Comparison of ENCODE assay signal across 9 cellular contexts in genomic region chr4:85147481-85148076, GRCh38.
A peak's percentile ranks its signal among the peaks of the same experiment; 100 is the strongest.
DNase-seq lines count a peak whose midpoint lies in the region; ATAC-seq and TF ChIP-seq lines count a peak whose summit lies in the region.
"Had no signal": no experiment of that assay in that cellular context is flagged by ENCODE, and none has a peak within 500 bp of the region (broad histone marks: within the 10 kb centered on the region; RNA-seq: fewer than 3 reads in every experiment).

No MANE protein-coding gene starts in this region.

- no peak overlapping the region for H3K18ac ChIP-seq in neuronal stem cell (ENCODE audit: low read length)

- H2BK5ac ChIP-seq in neuronal stem cell (ENCODE audit: low read length) = no peak overlapping the region

- no peak overlapping the region for H4K91ac ChIP-seq in neuronal stem cell (ENCODE audit: low read depth, low read length, poor library complexity)

- no peak overlapping the region for H3K14ac ChIP-seq in neuronal stem cell (ENCODE audit: low read length)

- H3K36me3 ChIP-seq in BE2C (no peaks in the 10 kb centered on the region), neuronal stem cell (replicated peaks in 1 of 2; ENCODE audit: control insufficient read depth in 2 of 2, insufficient read depth in 2 of 2, low read length in 2 of 2) (no peaks in the 10 kb centered on the region)
- H3K36me3 ChIP-seq: SJSA1 had no signal

- no peak overlapping the region for H2BK12ac ChIP-seq in neuronal stem cell (ENCODE audit: low read length)

- H3K27me3 ChIP-seq in BE2C = no peaks in the 10 kb centered on the region
- no peaks in the 10 kb centered on the region for H3K27me3 ChIP-seq in neuronal stem cell (ENCODE audit: control insufficient read depth in 3 of 3, insufficient read depth in 3 of 3, low read depth in 1 of 3, low read length in 3 of 3)
- H3K27me3 ChIP-seq: SJSA1 had no signal

- H3K27ac ChIP-seq in neuronal stem cell (replicated peaks; ENCODE audit: low read length) = no peak overlapping the region
- H3K27ac ChIP-seq: SJSA1 had no signal

- no peaks in the 10 kb centered on the region for H3K79me1 ChIP-seq in neuronal stem cell (ENCODE audit: low read depth, low read length)

- ATAC-seq in GM18517 (IDR thresholded peaks at IDR 0.05; ENCODE audit: unreplicated experiment) = peak; percentile 94
- ATAC-seq in HG02938 (IDR thresholded peaks at IDR 0.05; ENCODE audit: unreplicated experiment) = peak; percentile 95

- H3K4ac ChIP-seq in neuronal stem cell (ENCODE audit: low read length) = no peak overlapping the region

- H3K4me3 ChIP-seq in BE2C (ENCODE audit: low read depth, low read length) (no peak overlapping the region), fibroblast of pulmonary artery (replicated peaks; ENCODE audit: low read depth, low read length) (no peak overlapping the region), neuronal stem cell (ENCODE audit: low read length in 2 of 2) (no peak overlapping the region)
- H3K4me3 ChIP-seq: SJSA1 had no signal

- H4K8ac ChIP-seq in neuronal stem cell (ENCODE audit: low read depth, low read length) = no peak overlapping the region

- no peak overlapping the region for H2BK15ac ChIP-seq in neuronal stem cell (ENCODE audit: low read length)

- no peak overlapping the region for H3K9ac ChIP-seq in neuronal stem cell (ENCODE audit: low read depth, low read length, poor library complexity)

- no CpG with 5 or more reads among the region's 9 CpGs for WGBS in neuronal stem cell (ENCODE audit: extremely low coverage in 2 of 2, insufficient read length in 2 of 2, insufficient replicate concordance in 1 of 2), 2 donors

- H2BK120ac ChIP-seq in neuronal stem cell (ENCODE audit: low read depth, low read length) = no peak overlapping the region

- peak; percentile 53 for DNase-seq in BE2C
- DNase-seq in NCI-H128 (lab: John Stamatoyannopoulos, UW; ENCODE audit: unreplicated experiment) = peak; percentile 61
- peak; percentile 8 to 36 for DNase-seq in SW 1271 (lab: John Stamatoyannopoulos, UW)
- peak; percentile 80 for DNase-seq in fibroblast of pulmonary artery (ENCODE audit: low read depth)
- peak; percentile 23 for DNase-seq in neuronal stem cell (ENCODE audit: low spot score)
- DNase-seq in T1000 (lab: John Stamatoyannopoulos, UW) = no peak

- H2AK5ac ChIP-seq in neuronal stem cell (ENCODE audit: low read depth, low read length) = no peak overlapping the region

- H3K4me2 ChIP-seq in neuronal stem cell (ENCODE audit: insufficient read depth, low read length, poor library complexity, severe bottlenecking) = no peak overlapping the region

- H3K23ac ChIP-seq in neuronal stem cell (ENCODE audit: low read depth, low read length, poor library complexity) = no peak overlapping the region

- TF ChIP-seq CTCF in BE2C (IDR thresholded peaks at IDR 0.05; ENCODE audit: low read depth, low read length) = peak; percentile 67
- TF ChIP-seq CTCF in fibroblast of pulmonary artery (IDR thresholded peaks at IDR 0.05; ENCODE audit: low read length, missing control alignments) = peak; percentile 57

- no peaks in the 10 kb centered on the region for H3K4me1 ChIP-seq in BE2C
- no peaks in the 10 kb centered on the region for H3K4me1 ChIP-seq in neuronal stem cell (ENCODE audit: control insufficient read depth in 2 of 2, insufficient read depth in 1 of 2, low read depth in 1 of 2, low read length in 2 of 2)
- H3K4me1 ChIP-seq: SJSA1 had no signal

- H2AFZ ChIP-seq in neuronal stem cell (ENCODE audit: low read length) = no peak overlapping the region

- no peaks in the 10 kb centered on the region for H3K9me3 ChIP-seq in BE2C
- no peaks in the 10 kb centered on the region for H3K9me3 ChIP-seq in neuronal stem cell (replicated peaks in 1 of 2; ENCODE audit: control insufficient read depth in 2 of 2, insufficient read depth in 1 of 2, low read depth in 1 of 2, low read length in 2 of 2)
- H3K9me3 ChIP-seq: SJSA1 had no signal
